ENCODE assay signal across 24 cellular contexts in the genomic region with DNA sequence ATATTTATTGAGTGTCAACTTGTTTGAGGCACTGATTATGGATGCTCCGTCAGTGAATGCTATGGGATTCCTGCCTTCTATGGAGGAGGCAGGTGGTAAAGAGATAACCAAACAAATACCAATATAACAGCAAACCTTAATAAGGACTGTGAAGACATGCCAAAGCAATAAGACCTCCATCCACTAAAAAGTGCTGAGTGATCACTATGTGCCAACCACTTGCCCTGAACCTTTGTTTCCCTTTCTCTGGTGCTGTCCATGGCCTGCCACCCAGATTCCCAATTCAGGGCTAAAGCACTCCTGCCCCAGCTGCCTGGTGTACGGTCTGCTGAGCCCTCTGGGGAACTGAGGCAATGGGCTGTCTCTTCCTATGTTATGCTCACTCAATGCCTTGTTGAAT.
"Had no signal": no experiment of that assay in that cellular context is flagged by ENCODE, and none has a peak within 500 bp of the region (broad histone marks: within the 10 kb centered on the region; RNA-seq: fewer than 3 reads in every experiment).

No MANE protein-coding gene starts in this region.

- H3K4me3 ChIP-seq: pancreas, prostate gland, right atrium auricular region, sigmoid colon, stomach, thoracic aorta, thyroid gland, tibial nerve, upper lobe of left lung, vagina had no signal

- ATAC-seq: naive thymus-derived CD4-positive, alpha-beta T cell; natural killer cell; pancreas; stimulated activated effector memory CD8-positive, alpha-beta T cell treated with anti-CD3 and anti-CD28 coated beads, Interleukin-12 subunit alpha, Interleukin-12 subunit beta, amount 100 ng/mL, for 72 hours; stimulated activated naive B cell treated with anti-CD40 and anti-IgM and Interleukin-4, amounts not matched to agents 10 μg/mL and 1 μg/mL and 100 μg/mL, for 72 hours had no signal

- H3K27ac ChIP-seq: neutrophil, pancreas, prostate gland, right atrium auricular region, sigmoid colon, stomach, thoracic aorta, thyroid gland, tibial nerve, upper lobe of left lung, vagina had no signal

- FAIRE-seq: pancreas, small intestine, urothelium cell line had no signal

- H3K9me3 ChIP-seq: neutrophil, pancreas, prostate gland, right atrium auricular region, sigmoid colon, stomach, thoracic aorta, thyroid gland, upper lobe of left lung, vagina had no signal

- DNase-seq: naive thymus-derived CD4-positive, alpha-beta T cell; natural killer cell; nucleus accumbens; pancreas; sigmoid colon; small intestine; stimulated activated CD4-positive, alpha-beta T cell treated with anti-CD3 and anti-CD28 coated beads, Interleukin-15, amount 100 ng/mL, for 24 hours; stimulated activated CD4-positive, alpha-beta T cell treated with anti-CD3 and anti-CD28 coated beads, Interleukin-2, amount 100 ng/mL, for 24 hours; stimulated activated CD4-positive, alpha-beta T cell treated with anti-CD3 and anti-CD28 coated beads, Interleukin-2, amount 100 ng/mL, for 48 hours; stimulated activated CD4-positive, alpha-beta T cell treated with anti-CD3 and anti-CD28 coated beads, Interleukin-4, amount 100 ng/mL, for 24 hours; stimulated activated naive B cell treated with anti-CD40 and anti-IgM and Interleukin-4, amounts not matched to agents 10 μg/mL and 1 μg/mL and 100 μg/mL, for 72 hours; stimulated activated naive CD4-positive, alpha-beta T cell treated with Interleukin-2 at 50 U/mL for 16 hours; stomach; trophoblast cell; upper lobe of left lung had no signal

- H3K4me1 ChIP-seq: pancreas, prostate gland, right atrium auricular region, sigmoid colon, stomach, thyroid gland, tibial nerve, upper lobe of left lung, vagina had no signal

- H3K27me3 ChIP-seq: neutrophil, pancreas, right atrium auricular region, sigmoid colon, thyroid gland, tibial nerve, upper lobe of left lung, vagina had no signal

- H3K36me3 ChIP-seq: neutrophil, pancreas, prostate gland, right atrium auricular region, sigmoid colon, stomach, thoracic aorta, thyroid gland, tibial nerve, upper lobe of left lung, vagina had no signal
